Comparison of ENCODE assay signal across 8 cellular contexts in the genomic region with DNA sequence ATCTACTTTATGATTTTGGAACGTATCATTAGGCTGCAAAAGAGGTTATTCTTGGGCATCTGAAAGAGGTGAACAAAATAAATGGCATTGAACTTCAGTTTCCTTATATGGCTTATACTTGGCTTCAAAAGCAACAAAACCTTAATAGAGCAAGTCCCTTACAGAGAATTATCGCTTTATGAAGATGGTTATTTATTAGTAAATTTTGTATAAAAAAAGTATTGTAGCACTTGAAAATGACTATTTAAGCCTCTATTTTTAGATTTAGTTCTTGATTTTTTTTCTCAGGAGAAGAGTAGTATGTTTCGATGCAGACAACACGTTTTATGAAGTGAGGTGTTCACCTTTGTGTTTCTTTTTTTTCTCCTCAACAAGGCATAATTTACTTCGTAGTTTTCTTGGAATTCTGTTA. TPM values are rescaled to one million over a fixed set of nuclear protein-coding genes. Genes with fewer than 3 reads are reported as not detected.
A peak's percentile ranks its signal among the peaks of the same experiment; 100 is the strongest.
DNase-seq lines count a peak whose midpoint lies in the region; ATAC-seq, FAIRE-seq and TF ChIP-seq lines count a peak whose summit lies in the region.

No MANE protein-coding gene starts in this region.

- no peak overlapping the region for H3K27ac ChIP-seq in H1 (ENCODE audit: low read depth, low read length)

- peak overlapping the region; percentile 84 for H3K4me3 Mint-ChIP-seq in Caco-2 (ENCODE audit: unreplicated experiment)

- peaks cover 0 to 4% of the 10 kb centered on the region in 2 experiments for H4K20me1 ChIP-seq in H1 (replicated peaks in 1 of 2; ENCODE audit: control insufficient read depth in 1 of 2, insufficient read depth in 2 of 2, low read length in 2 of 2)

- peaks cover 5% of the 10 kb centered on the region; the same call in 1 of the 2 replicates for H3K23me2 ChIP-seq in H1 (ENCODE audit: low read depth, low read length)

- H3K4me1 ChIP-seq in Caco-2 (peaks cover 26% of the 10 kb centered on the region), H1 (replicated peaks in 1 of 4; ENCODE audit: control insufficient read depth in 3 of 4, insufficient read depth in 4 of 4, low read length in 3 of 4) (0 out of 7 replicates have a peak, but pooled peaks cover 0 to 2% (median 0%) of the 10 kb centered on the region in 4 experiments), neuron (ENCODE audit: insufficient read depth, low read length) (peaks cover 13% of the 10 kb centered on the region)

- TF ChIP-seq POLR2A in H1 (IDR thresholded peaks at IDR 0.05; ENCODE audit: control extremely low read depth in 1 of 2, low read depth in 2 of 2, low read length in 2 of 2): no peak

- CTCF ChIA-PET in Caco-2 (lab: Charles Lee) (no interaction called here), H1 (lab: Charles Lee; ENCODE audit: partially characterized antibody) (no interaction called here)

- no peak overlapping the region for H4K8ac ChIP-seq in H1 (ENCODE audit: extremely low read depth, insufficient read depth, low read length)

- intact Hi-C loops in Caco-2 (cut with micrococcal nuclease; ENCODE audit: unreplicated experiment): no loop called here

- ATAC-seq in HG03139 (IDR thresholded peaks at IDR 0.05; ENCODE audit: unreplicated experiment): no peak

- H3K9me3 ChIP-seq in Caco-2 (no peaks in the 10 kb centered on the region), H1 (ENCODE audit: insufficient read depth in 2 of 2, low read depth in 1 of 2, low read length in 1 of 2) (no peaks in the 10 kb centered on the region), neuron (ENCODE audit: low read length) (peaks cover 4% of the 10 kb centered on the region)

- no peak overlapping the region for H3K23ac ChIP-seq in H1 (ENCODE audit: insufficient read length)

- no peak for TF ChIP-seq RAD21 in H1 (IDR thresholded peaks at IDR 0.05 in 1 of 2, conservative IDR thresholded peaks at IDR 0.05 in 1 of 2; ENCODE audit: low read depth in 2 of 2, low read length in 2 of 2)

- no peak overlapping the region for H2BK15ac ChIP-seq in H1 (ENCODE audit: low read length)

- no peak for TF ChIP-seq EP300 in H1 (IDR thresholded peaks at IDR 0.05; ENCODE audit: borderline replicate concordance in 1 of 2, low read depth in 2 of 2, low read length in 2 of 2)

- no peak overlapping the region for H2BK12ac ChIP-seq in H1 (ENCODE audit: low read depth, low read length)

- no peak overlapping the region for H4K91ac ChIP-seq in H1 (replicated peaks; ENCODE audit: insufficient read length, low read length)

- no peak overlapping the region for H2BK5ac ChIP-seq in H1 (ENCODE audit: low read depth, low read length)

- H3K36me3 ChIP-seq in Caco-2 (ENCODE audit: control insufficient read depth, insufficient read depth, low read length) (no peaks in the 10 kb centered on the region), H1 (ENCODE audit: control insufficient read depth in 2 of 4, insufficient read depth in 4 of 4, low read length in 3 of 4) (no peaks in the 10 kb centered on the region), neuron (ENCODE audit: insufficient read depth, low read length) (peaks cover 11% of the 10 kb centered on the region)

- no peak overlapping the region for H2BK20ac ChIP-seq in H1 (ENCODE audit: low read length)

- peak overlapping the region; percentile 98 for H3K4me3 ChIP-seq in Caco-2 (ENCODE audit: low read depth, low read length)
- peak overlapping the region; percentile 80 to 97 (median 96) for H3K4me3 ChIP-seq in H1 (ENCODE audit: extremely low read depth in 1 of 4, insufficient read depth in 2 of 4, low read depth in 3 of 4, low read length in 4 of 4)
- H3K4me3 ChIP-seq in neuron (ENCODE audit: low read length): peak overlapping the region; percentile 93

- H3K27me3 Mint-ChIP-seq in Caco-2 (ENCODE audit: insufficient read depth, unreplicated experiment): no peaks in the 10 kb centered on the region

- no peaks in the 10 kb centered on the region for H3K9me3 Mint-ChIP-seq in Caco-2 (ENCODE audit: unreplicated experiment)

- WGBS in H1 (ENCODE audit: extremely low coverage in 1 of 2, insufficient coverage in 1 of 2, insufficient read length in 1 of 2, insufficient replicate concordance in 2 of 2, low coverage in 1 of 2, low lambda C conversion rate in 2 of 2, missing lambda C conversion rate in 1 of 2), 2 experiments: 38% methylated on average over 5 of the region's 5 CpGs; no CpG with 5 or more reads in 1 of the 2 experiments

- POLR2A ChIA-PET in Caco-2 (lab: Charles Lee): no interaction called here
- POLR2A ChIA-PET in H1 (lab: Charles Lee; ENCODE audit: partially characterized antibody): no interaction called here

- H3K56ac ChIP-seq in H1 (replicated peaks; ENCODE audit: insufficient read length, low read depth, low read length): no peak overlapping the region

- FAIRE-seq in H1 (lab: Jason Lieb, UNC): no peak

- peak overlapping the region; percentile 83 to 86 for H3K4me2 ChIP-seq in H1 (ENCODE audit: insufficient read depth in 1 of 2, low read depth in 2 of 2, low read length in 2 of 2)

- peaks cover 33% of the 10 kb centered on the region for H3K36me3 Mint-ChIP-seq in Caco-2 (ENCODE audit: insufficient read depth, unreplicated experiment)

- H3K27me3 ChIP-seq in Caco-2 (replicated peaks; ENCODE audit: control insufficient read depth, insufficient read depth, low read length): no peaks in the 10 kb centered on the region
- peaks cover 0 to 4% (median 1%) of the 10 kb centered on the region in 4 experiments; a peak in 4 of 7 replicates for H3K27me3 ChIP-seq in H1 (replicated peaks in 1 of 4; ENCODE audit: control insufficient read depth in 3 of 4, extremely low read depth in 1 of 4, insufficient read depth in 3 of 4, low read length in 3 of 4)
- H3K27me3 ChIP-seq in neuron (ENCODE audit: insufficient read depth, low read length): no peaks in the 10 kb centered on the region

- H3K9ac ChIP-seq in H1 (replicated peaks in 1 of 4; ENCODE audit: extremely low read depth in 1 of 4, low read depth in 3 of 4, low read length in 3 of 4): no peak overlapping the region; a peak in 1 of 7 replicates

- no peak overlapping the region for H3K4ac ChIP-seq in H1 (replicated peaks; ENCODE audit: insufficient read length, low read depth, low read length)

- H4K5ac ChIP-seq in H1 (ENCODE audit: insufficient read length, low read depth, low read length): peak overlapping the region; percentile 23

- H3K79me2 ChIP-seq in H1 (ENCODE audit: control insufficient read depth in 1 of 2, insufficient read depth in 2 of 2, low read length in 2 of 2): peaks cover 17 to 71% of the 10 kb centered on the region in 2 experiments; a peak in 3 of 4 replicates

- BruUV-seq in Caco-2 (replicated peaks; lab: Mats Ljungman, UMichigan): no TSS peak

- no peak overlapping the region for H3K14ac ChIP-seq in H1 (ENCODE audit: insufficient read length)

- H2BK120ac ChIP-seq in H1 (replicated peaks; ENCODE audit: low read depth, low read length): no peak overlapping the region

- no peak overlapping the region for H2AFZ ChIP-seq in H1 (ENCODE audit: low read length)
- H2AFZ ChIP-seq in neuron (ENCODE audit: low read depth, low read length): no peak overlapping the region

- peaks cover 2% of the 10 kb centered on the region; the same call in 1 of the 2 replicates for H3K79me1 ChIP-seq in H1 (ENCODE audit: low read depth, low read length)

- no peak overlapping the region for H2AK5ac ChIP-seq in H1 (ENCODE audit: low read depth, low read length)

- DNase-seq in Caco-2: no peak
- DNase-seq in NAMALWA (ENCODE audit: low spot score): peak; percentile 45
- no peak for DNase-seq in H1 (ENCODE audit: low read depth in 1 of 2, low spot score in 2 of 2)
- DNase-seq in activated CD4-positive, CD25-positive, alpha-beta regulatory T cell (lab: John Stamatoyannopoulos, UW): no peak
- DNase-seq in KG1 (lab: John Stamatoyannopoulos, UW): no peak
- no peak for DNase-seq in NCI-H2081 (lab: John Stamatoyannopoulos, UW)

- H3K27ac Mint-ChIP-seq in Caco-2 (ENCODE audit: unreplicated experiment): peak overlapping the region; percentile 97

- peaks cover 17% of the 10 kb centered on the region for H3K4me1 Mint-ChIP-seq in Caco-2 (ENCODE audit: low read depth, unreplicated experiment)

- H3K18ac ChIP-seq in H1 (ENCODE audit: extremely low read depth, low read length): no peak overlapping the region

- TF ChIP-seq CTCF in Caco-2 (IDR thresholded peaks at IDR 0.05; ENCODE audit: insufficient read depth in 1 of 2, low read depth in 1 of 2, low read length in 1 of 2, severe bottlenecking in 1 of 2, unreplicated experiment in 1 of 2): no peak
- no peak for TF ChIP-seq CTCF in H1 (IDR thresholded peaks at IDR 0.05; ENCODE audit: control extremely low read depth in 1 of 3, insufficient read depth in 1 of 3, low read depth in 1 of 3, low read length in 3 of 3)

TF ChIP-seq in H1, 55 proteins besides CTCF, POLR2A, EP300 and RAD21:
- TF ChIP-seq NANOG (IDR thresholded peaks at IDR 0.05; ENCODE audit: insufficient read depth, low read depth, low read length, poor library complexity, severe bottlenecking): no peak
- no peak for TF ChIP-seq SP2 (IDR thresholded peaks at IDR 0.05; ENCODE audit: low read length)
- no peak for TF ChIP-seq CHD2 (IDR thresholded peaks at IDR 0.05; ENCODE audit: low read length)
- no peak for TF ChIP-seq SAP30 (IDR thresholded peaks at IDR 0.05; ENCODE audit: insufficient read depth, insufficient replicate concordance, low read length)
- TF ChIP-seq, protein P1, sequence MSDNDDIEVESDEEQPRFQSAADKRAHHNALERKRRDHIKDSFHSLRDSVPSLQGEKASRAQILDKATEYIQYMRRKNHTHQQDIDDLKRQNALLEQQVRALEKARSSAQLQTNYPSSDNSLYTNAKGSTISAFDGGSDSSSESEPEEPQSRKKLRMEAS (IDR thresholded peaks at IDR 0.05): no peak

RNA-seq across cellular contexts. Expression of a gene that starts 2.0 kb away (rescaled TPM):
- 47.2 and 48.4 TPM in 2 replicates for total RNA-seq in Caco-2 (2022)
- 28.5 and 33.2 TPM in 2 replicates for total RNA-seq in H1 (2021; fragmentation: NEBNext Ultra II Directional; extraction: Animal tissue kit (Norgen Biotek cat#: 25700))
- 3.3 and 7.7 TPM in 2 replicates for polyA plus RNA-seq in H1 (2011; rRNA removed)
- polyA plus RNA-seq in H1 (2011; cell fraction: cytosol; rRNA removed): 8.6 TPM
- polyA plus RNA-seq in H1 (2011; cell fraction: nucleus; rRNA removed): 11.3 TPM
- polyA plus RNA-seq in H1 (2012, experiment 1 of 2): 8.0 to 15.1 TPM (median 10.2 TPM) in 4 replicates
- 1.3 TPM for polyA plus RNA-seq in H1 (2012, experiment 2 of 2)
- 19.5 TPM for polyA plus RNA-seq in H1 (2013, experiment 1 of 2)
- 22.3 TPM for polyA plus RNA-seq in H1 (2013, experiment 2 of 2)
- 20.1 and 33.7 TPM in 2 replicates for polyA minus RNA-seq in H1 (2011; rRNA and poly(A)+ RNA removed)
- polyA minus RNA-seq in H1 (2011; cell fraction: cytosol; rRNA and poly(A)+ RNA removed): 17.0 TPM
- 127 TPM for polyA minus RNA-seq in H1 (2011; cell fraction: nucleus; rRNA and poly(A)+ RNA removed)
